Comparison of ENCODE assay signal across 8 cellular contexts in genomic region chr21:39715804-39716397, GRCh38. TPM values are rescaled to one million over a fixed set of nuclear protein-coding genes. Genes with fewer than 3 reads are reported as not detected.
DNase-seq lines count a peak whose midpoint lies in the region; ATAC-seq, FAIRE-seq and TF ChIP-seq lines count a peak whose summit lies in the region.

No MANE protein-coding gene starts in this region.

- H3K36me3 ChIP-seq in left ventricle myocardium inferior (no peaks in the 10 kb centered on the region), small intestine (ENCODE audit: control insufficient read depth in 2 of 2, insufficient read depth in 2 of 2, low read length in 2 of 2) (no peaks in the 10 kb centered on the region)

- H3K4me1 ChIP-seq in left ventricle myocardium inferior (peaks cover 5% of the 10 kb centered on the region), small intestine (ENCODE audit: control insufficient read depth in 2 of 2, insufficient read depth in 1 of 2, low read depth in 1 of 2, low read length in 1 of 2) (no peaks in the 10 kb centered on the region)

- peaks cover 10% of the 10 kb centered on the region for H3K27me3 Mint-ChIP-seq in CD4-positive, alpha-beta T cell
- peaks cover 1% of the 10 kb centered on the region for H3K27me3 Mint-ChIP-seq in activated naive CD8-positive, alpha-beta T cell treated with anti-CD3 and anti-CD28 coated beads, Interleukin-2, amount 50 U/mL, for 24 hours

- WGBS in small intestine, 3 donors, result 32 to 34% (median 33%) methylated on average over 10 of the region's 10 CpGs

- H3K9me3 ChIP-seq in CD4-positive, alpha-beta T cell (ENCODE audit: control insufficient read depth, low read length), result no peaks in the 10 kb centered on the region
- H3K9me3 ChIP-seq in left ventricle myocardium inferior (replicated peaks), result no peaks in the 10 kb centered on the region
- H3K9me3 ChIP-seq in small intestine (ENCODE audit: control insufficient read depth, low read depth), result no peaks in the 10 kb centered on the region

- H3K36me3 Mint-ChIP-seq in CD4-positive, alpha-beta T cell (ENCODE audit: low read depth), result no peaks in the 10 kb centered on the region
- no peaks in the 10 kb centered on the region for H3K36me3 Mint-ChIP-seq in activated naive CD8-positive, alpha-beta T cell treated with anti-CD3 and anti-CD28 coated beads, Interleukin-2, amount 50 U/mL, for 24 hours (ENCODE audit: low read depth)

- POLR2A ChIA-PET in CD4-positive, alpha-beta T cell (lab: Charles Lee), result no interaction called here
- POLR2A ChIA-PET in HEK293T (lab: Yijun Ruan, JAX), result no interaction called here

- ATAC-seq in CD4-positive, alpha-beta T cell (ENCODE audit: poor library complexity), result no peak
- no peak for ATAC-seq in activated naive CD8-positive, alpha-beta T cell treated with anti-CD3 and anti-CD28 coated beads, Interleukin-2, amount 50 U/mL, for 24 hours
- ATAC-seq in GM21723 (IDR thresholded peaks at IDR 0.05; ENCODE audit: unreplicated experiment), result no peak
- ATAC-seq in HG03571 (IDR thresholded peaks at IDR 0.05; ENCODE audit: unreplicated experiment), result no peak

- H3K9me3 Mint-ChIP-seq in CD4-positive, alpha-beta T cell, result no peaks in the 10 kb centered on the region
- H3K9me3 Mint-ChIP-seq in activated naive CD8-positive, alpha-beta T cell treated with anti-CD3 and anti-CD28 coated beads, Interleukin-2, amount 50 U/mL, for 24 hours, result no peaks in the 10 kb centered on the region

- H3K27ac Mint-ChIP-seq in CD4-positive, alpha-beta T cell, result no peak overlapping the region
- H3K27ac Mint-ChIP-seq in activated naive CD8-positive, alpha-beta T cell treated with anti-CD3 and anti-CD28 coated beads, Interleukin-2, amount 50 U/mL, for 24 hours, result no peak overlapping the region

- H3K4me1 Mint-ChIP-seq in CD4-positive, alpha-beta T cell (ENCODE audit: low read depth), result no peaks in the 10 kb centered on the region
- H3K4me1 Mint-ChIP-seq in activated naive CD8-positive, alpha-beta T cell treated with anti-CD3 and anti-CD28 coated beads, Interleukin-2, amount 50 U/mL, for 24 hours, result no peaks in the 10 kb centered on the region

- peak in 5 of 10 experiments; percentile 5 to 34 (median 13) for DNase-seq in CD4-positive, alpha-beta T cell
- peak; percentile 48 for DNase-seq in HEK293T (ENCODE audit: extremely low spot score)
- peak; percentile 73 for DNase-seq in OCI-M1 (lab: John Stamatoyannopoulos, UW)
- peak; percentile 52 for DNase-seq in activated naive CD8-positive, alpha-beta T cell treated with anti-CD3 and anti-CD28 coated beads, Interleukin-2, amount 50 U/mL, for 24 hours
- DNase-seq in left ventricle myocardium inferior, result peak; percentile 31
- DNase-seq in small intestine, result peak; percentile 58

- H3K27ac ChIP-seq in CD4-positive, alpha-beta T cell (ENCODE audit: low read depth, low read length), result no peak overlapping the region
- H3K27ac ChIP-seq in left ventricle myocardium inferior (replicated peaks) (no peak overlapping the region), small intestine (ENCODE audit: low read depth in 1 of 2, low read length in 1 of 2) (no peak overlapping the region)

- no peak overlapping the region for H3K4me3 Mint-ChIP-seq in CD4-positive, alpha-beta T cell
- no peak overlapping the region for H3K4me3 Mint-ChIP-seq in activated naive CD8-positive, alpha-beta T cell treated with anti-CD3 and anti-CD28 coated beads, Interleukin-2, amount 50 U/mL, for 24 hours

- intact Hi-C loops in CD4-positive, alpha-beta T cell (cut with DNase I, micrococcal nuclease), result no loop called here
- intact Hi-C loops in left ventricle myocardium inferior (cut with micrococcal nuclease), result loop anchor here (1.0 kb wide), 1 partner anchor 198 kb away; no protein-coding TSS in a partner anchor

- H3K4me3 ChIP-seq in left ventricle myocardium inferior (no peak overlapping the region), small intestine (ENCODE audit: low read depth in 1 of 2, low read length in 2 of 2) (no peak overlapping the region)

- H3K27me3 ChIP-seq in CD4-positive, alpha-beta T cell (ENCODE audit: control insufficient read depth, insufficient read depth, low read length), result no peaks in the 10 kb centered on the region
- H3K27me3 ChIP-seq in left ventricle myocardium inferior (ENCODE audit: low read depth) (peaks cover 23% of the 10 kb centered on the region), small intestine (ENCODE audit: control insufficient read depth in 2 of 2, insufficient read depth in 2 of 2, low read length in 2 of 2) (no peaks in the 10 kb centered on the region)

- no peak for FAIRE-seq in small intestine (lab: Jason Lieb, UNC)

- CTCF ChIA-PET in CD4-positive, alpha-beta T cell (lab: Charles Lee), result no interaction called here
- CTCF ChIA-PET in HEK293T (lab: Yijun Ruan, JAX), result no interaction called here

- TF ChIP-seq CTCF in CD4-positive, alpha-beta T cell (IDR thresholded peaks at IDR 0.05), result peak; percentile 70
- peak; percentile 80 for TF ChIP-seq CTCF in left ventricle myocardium inferior (IDR thresholded peaks at IDR 0.05; ENCODE audit: borderline replicate concordance)

TF ChIP-seq in HEK293T, 16 proteins besides CTCF, POLR2A, EP300 and RAD21:
- TF ChIP-seq FOXK2 (IDR thresholded peaks at IDR 0.05) (no peak), FOXA1 (IDR thresholded peaks at IDR 0.05) (no peak), TARDBP (IDR thresholded peaks at IDR 0.05) (no peak), CTBP1 (IDR thresholded peaks at IDR 0.05; ENCODE audit: borderline replicate concordance) (no peak), ELF4 (IDR thresholded peaks at IDR 0.05) (no peak), ZNF384 (IDR thresholded peaks at IDR 0.05) (no peak), LEF1 (IDR thresholded peaks at IDR 0.05; ENCODE audit: borderline replicate concordance) (no peak), FOXM1 (IDR thresholded peaks at IDR 0.05; ENCODE audit: borderline replicate concordance) (no peak), SP1 (IDR thresholded peaks at IDR 0.05) (no peak), NFRKB (IDR thresholded peaks at IDR 0.05) (no peak), HDGF (IDR thresholded peaks at IDR 0.05; ENCODE audit: borderline replicate concordance) (no peak), SUZ12 (IDR thresholded peaks at IDR 0.05) (no peak), ARNT (IDR thresholded peaks at IDR 0.05) (no peak), BHLHE40 (IDR thresholded peaks at IDR 0.05; ENCODE audit: borderline replicate concordance) (no peak), L3MBTL2 (conservative IDR thresholded peaks at IDR 0.05) (no peak)
- TF ChIP-seq, protein P1, sequence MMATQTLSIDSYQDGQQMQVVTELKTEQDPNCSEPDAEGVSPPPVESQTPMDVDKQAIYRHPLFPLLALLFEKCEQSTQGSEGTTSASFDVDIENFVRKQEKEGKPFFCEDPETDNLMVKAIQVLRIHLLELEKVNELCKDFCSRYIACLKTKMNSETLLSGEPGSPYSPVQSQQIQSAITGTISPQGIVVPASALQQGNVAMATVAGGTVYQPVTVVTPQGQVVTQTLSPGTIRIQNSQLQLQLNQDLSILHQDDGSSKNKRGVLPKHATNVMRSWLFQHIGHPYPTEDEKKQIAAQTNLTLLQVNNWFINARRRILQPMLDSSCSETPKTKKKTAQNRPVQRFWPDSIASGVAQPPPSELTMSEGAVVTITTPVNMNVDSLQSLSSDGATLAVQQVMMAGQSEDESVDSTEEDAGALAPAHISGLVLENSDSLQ (IDR thresholded peaks at IDR 0.05), result no peak

RNA-seq across cellular contexts. Expression of gene IGSF5, which starts 29.1 kb away (rescaled TPM):
- not detected for total RNA-seq in CD4-positive, alpha-beta T cell
- 4.9 TPM for total RNA-seq in left ventricle myocardium inferior
- polyA plus RNA-seq in small intestine, result under 1 TPM in 2 of 3 donors, not detected in 1; 0.12 to 0.45 TPM
